13 cellular contexts compared by ENCODE assay signal in genomic region chr19:38253788-38254187, GRCh38. TPM values are rescaled to one million over a fixed set of nuclear protein-coding genes. Genes with fewer than 3 reads are reported as not detected.
DNase-seq lines count a peak whose midpoint lies in the region; ATAC-seq and TF ChIP-seq lines count a peak whose summit lies in the region.
"Had no signal": no experiment of that assay in that cellular context is flagged by ENCODE, and none has a peak within 500 bp of the region (broad histone marks: within the 10 kb centered on the region; RNA-seq: fewer than 3 reads in every experiment).

No MANE protein-coding gene starts in this region.

- H3K4me1 Mint-ChIP-seq in dendritic cell treated with granulocyte-macrophage colony-stimulating factor and Interleukin-4, amounts not matched to agents 40 ng/mL and 50 ng/mL, for 4 days (ENCODE audit: low read depth) = peaks cover 67% of the 10 kb centered on the region
- peaks cover 46 to 61% (median 53%) of the 10 kb centered on the region in 3 donors for H3K4me1 Mint-ChIP-seq in naive B cell
- H3K4me1 Mint-ChIP-seq: stimulated activated effector memory CD8-positive, alpha-beta T cell treated with anti-CD3 and anti-CD28 coated beads, Interleukin-12 subunit alpha, Interleukin-12 subunit beta, amount 100 ng/mL, for 72 hours had no signal

- peaks cover 39% of the 10 kb centered on the region for H3K36me3 Mint-ChIP-seq in dendritic cell treated with granulocyte-macrophage colony-stimulating factor and Interleukin-4, amounts not matched to agents 40 ng/mL and 50 ng/mL, for 4 days (ENCODE audit: low read depth)
- H3K36me3 Mint-ChIP-seq in naive B cell = peaks cover 0 to 16% of the 10 kb centered on the region in 2 donors
- H3K36me3 Mint-ChIP-seq: activated naive CD4-positive, alpha-beta T cell treated with anti-CD3 and anti-CD28 coated beads, Interleukin-2, amount 10 ng/mL, durations not matched to agents 7 days and 5 days; stimulated activated effector memory CD8-positive, alpha-beta T cell treated with anti-CD3 and anti-CD28 coated beads, Interleukin-12 subunit alpha, Interleukin-12 subunit beta, amount 100 ng/mL, for 72 hours had no signal

- peak overlapping the region; percentile 1 for H3K4me3 Mint-ChIP-seq in dendritic cell treated with granulocyte-macrophage colony-stimulating factor and Interleukin-4, amounts not matched to agents 40 ng/mL and 50 ng/mL, for 4 days
- H3K4me3 Mint-ChIP-seq in naive B cell = peak overlapping the region; percentile 64 to 90 (median 85)
- H3K4me3 Mint-ChIP-seq: activated naive CD4-positive, alpha-beta T cell treated with anti-CD3 and anti-CD28 coated beads, Interleukin-2, amount 10 ng/mL, durations not matched to agents 7 days and 5 days; stimulated activated effector memory CD8-positive, alpha-beta T cell treated with anti-CD3 and anti-CD28 coated beads, Interleukin-12 subunit alpha, Interleukin-12 subunit beta, amount 100 ng/mL, for 72 hours; T-helper 17 cell had no signal

- H3K9ac ChIP-seq in Karpas-422 (ENCODE audit: low read length) = no peak overlapping the region

- H3K4me3 ChIP-seq in testis = peak overlapping the region; percentile 8 to 20
- no peak overlapping the region for H3K4me3 ChIP-seq in H7 (ENCODE audit: insufficient read depth, low read depth, low read length)
- no peak overlapping the region for H3K4me3 ChIP-seq in Karpas-422 (ENCODE audit: low read length)

- H3K27ac ChIP-seq in RWPE1 = peak overlapping the region; percentile 87
- H3K27ac ChIP-seq in testis = peak overlapping the region; percentile 94 to 96
- H3K27ac ChIP-seq in Karpas-422 (ENCODE audit: low read length) = no peak overlapping the region

- no peak for TF ChIP-seq POLR2A in testis (IDR thresholded peaks at IDR 0.05)

- H3K9me2 ChIP-seq in Karpas-422 (replicated peaks; ENCODE audit: insufficient read depth, low read length) = no peaks in the 10 kb centered on the region

- H2AFZ ChIP-seq in Karpas-422 (ENCODE audit: low read length) = no peak overlapping the region

- intact Hi-C loops in dendritic cell treated with granulocyte-macrophage colony-stimulating factor and Interleukin-4, amounts not matched to agents 40 ng/mL and 50 ng/mL, for 4 days (cut with micrococcal nuclease) = no loop called here
- intact Hi-C loops in testis (cut with DNase I; ENCODE audit: low total_unique reads) = no loop called here

- no peaks in the 10 kb centered on the region for H4K20me1 ChIP-seq in Karpas-422 (ENCODE audit: insufficient read depth, low read depth, low read length)

- CTCF ChIA-PET in RWPE1 (lab: Yijun Ruan, JAX) = no interaction called here

- no peaks in the 10 kb centered on the region for H3K36me3 ChIP-seq in testis (ENCODE audit: low read depth, missing control alignments)
- no peaks in the 10 kb centered on the region for H3K36me3 ChIP-seq in H7 (replicated peaks; ENCODE audit: control insufficient read depth, insufficient read depth, low read length)
- H3K36me3 ChIP-seq in Karpas-422 (ENCODE audit: insufficient read depth, low read length) = no peaks in the 10 kb centered on the region

- 51 to 78% methylated on average over 3 to 5 of the region's 5 CpGs for WGBS in testis, 2 donors

- H3K9me3 Mint-ChIP-seq in dendritic cell treated with granulocyte-macrophage colony-stimulating factor and Interleukin-4, amounts not matched to agents 40 ng/mL and 50 ng/mL, for 4 days = no peaks in the 10 kb centered on the region
- no peaks in the 10 kb centered on the region for H3K9me3 Mint-ChIP-seq in naive B cell
- H3K9me3 Mint-ChIP-seq: activated naive CD4-positive, alpha-beta T cell treated with anti-CD3 and anti-CD28 coated beads, Interleukin-2, amount 10 ng/mL, durations not matched to agents 7 days and 5 days; stimulated activated effector memory CD8-positive, alpha-beta T cell treated with anti-CD3 and anti-CD28 coated beads, Interleukin-12 subunit alpha, Interleukin-12 subunit beta, amount 100 ng/mL, for 72 hours had no signal

- DNase-seq in RWPE1 (ENCODE audit: low spot score) (no peak), naive B cell (no peak), testis (no peak), H7 (no peak), Karpas-422 (no peak), UCSD-AML1 (lab: John Stamatoyannopoulos, UW; ENCODE audit: unreplicated experiment) (no peak)
- DNase-seq: activated naive CD4-positive, alpha-beta T cell treated with anti-CD3 and anti-CD28 coated beads, Interleukin-2, amount 10 ng/mL, durations not matched to agents 7 days and 5 days; NCI-H345; stimulated activated CD4-positive, alpha-beta T cell treated with anti-CD3 and anti-CD28 coated beads, Interleukin-1b, Interleukin-23, amount 100 ng/mL, for 48 hours; T-helper 17 cell had no signal

- no peaks in the 10 kb centered on the region for H3K79me2 ChIP-seq in Karpas-422 (ENCODE audit: low read length)

- H3K27me3 Mint-ChIP-seq in dendritic cell treated with granulocyte-macrophage colony-stimulating factor and Interleukin-4, amounts not matched to agents 40 ng/mL and 50 ng/mL, for 4 days = peaks cover 66% of the 10 kb centered on the region
- no peaks in the 10 kb centered on the region for H3K27me3 Mint-ChIP-seq in naive B cell

- no peaks in the 10 kb centered on the region for H3K27me3 ChIP-seq in testis
- H3K27me3 ChIP-seq in H7 (ENCODE audit: control insufficient read depth, insufficient read depth, low read length) = peaks cover 9% of the 10 kb centered on the region
- H3K27me3 ChIP-seq in Karpas-422 (ENCODE audit: low read length) = no peaks in the 10 kb centered on the region

- peaks cover 54% of the 10 kb centered on the region for H3K4me1 ChIP-seq in testis
- peaks cover 8% of the 10 kb centered on the region for H3K4me1 ChIP-seq in Karpas-422 (ENCODE audit: low read length)

- POLR2A ChIA-PET in RWPE1 (lab: Yijun Ruan, JAX; ENCODE audit: low non-redundant PET) = no interaction called here

- TF ChIP-seq CTCF in RWPE1 (conservative IDR thresholded peaks at IDR 0.05; ENCODE audit: low read depth) = no peak
- TF ChIP-seq CTCF in testis (IDR thresholded peaks at IDR 0.05) = no peak

- no peak overlapping the region for H3K27ac Mint-ChIP-seq in dendritic cell treated with granulocyte-macrophage colony-stimulating factor and Interleukin-4, amounts not matched to agents 40 ng/mL and 50 ng/mL, for 4 days
- H3K27ac Mint-ChIP-seq in naive B cell = peak overlapping the region in 5 of 6 donors; percentile 3 to 94 (median 73)
- H3K27ac Mint-ChIP-seq: activated naive CD4-positive, alpha-beta T cell treated with anti-CD3 and anti-CD28 coated beads, Interleukin-2, amount 10 ng/mL, durations not matched to agents 7 days and 5 days; stimulated activated effector memory CD8-positive, alpha-beta T cell treated with anti-CD3 and anti-CD28 coated beads, Interleukin-12 subunit alpha, Interleukin-12 subunit beta, amount 100 ng/mL, for 72 hours; T-helper 17 cell had no signal

- H3K9me3 ChIP-seq in testis (no peaks in the 10 kb centered on the region), Karpas-422 (ENCODE audit: low read length) (no peaks in the 10 kb centered on the region)

- H3K4me2 ChIP-seq in Karpas-422 (ENCODE audit: low read depth, low read length, poor library complexity, severe bottlenecking) = no peak overlapping the region

- ATAC-seq in naive B cell (ENCODE audit: low read depth in 2 of 2) = no peak
- ATAC-seq: stimulated activated effector memory CD8-positive, alpha-beta T cell treated with anti-CD3 and anti-CD28 coated beads, Interleukin-12 subunit alpha, Interleukin-12 subunit beta, amount 100 ng/mL, for 72 hours; T-helper 17 cell had no signal

RNA-seq across cellular contexts. Expression of gene PPP1R14A, which starts 2.4 kb away (rescaled TPM):
- polyA plus RNA-seq in naive B cell (ENCODE audit: low read depth in 6 of 6) = 10 to 100 TPM; 25.4 to 88.1 (median 58.8) TPM
- total RNA-seq in testis = 100 to 1,000 TPM; 187 to 268 TPM
- 97.1 TPM for polyA plus RNA-seq in testis (ENCODE audit: insufficient read depth, low read depth, low replicate concordance)
- 3.5 and 3.7 TPM in 2 replicates for total RNA-seq in H7 (2014; rRNA removed; shearing (Covaris generic))
- total RNA-seq in Karpas-422 (2014; rRNA removed; shearing (Covaris generic); ENCODE audit: low replicate concordance) = not detected in 2 replicates
- total RNA-seq: OCI-LY7 had no signal

RNA-seq across cellular contexts. Expression of gene SPINT2, which starts 10.6 kb away (rescaled TPM):
- 100 to 1,000 TPM; 163 to 235 (median 190) TPM for polyA plus RNA-seq in naive B cell (ENCODE audit: low read depth in 6 of 6)
- 100 to 1,000 TPM; 372 to 389 TPM for total RNA-seq in testis
- 480 TPM for polyA plus RNA-seq in testis (ENCODE audit: insufficient read depth, low read depth, low replicate concordance)
- 143 and 153 TPM in 2 replicates for total RNA-seq in H7 (2014; rRNA removed; shearing (Covaris generic))
- total RNA-seq in Karpas-422 (2014; rRNA removed; shearing (Covaris generic); ENCODE audit: low replicate concordance) = 0.22 and 1.7 TPM in 2 replicates

RNA-seq across cellular contexts. Expression of gene DPF1, which starts 29.8 kb away (rescaled TPM):
- polyA plus RNA-seq in naive B cell (ENCODE audit: low read depth in 6 of 6) (under 1 TPM in 2 of 6 donors, not detected in 4; 0.20 to 0.41 TPM), testis (ENCODE audit: insufficient read depth, low read depth, low replicate concordance) (3.6 TPM)
- 1 to 10 TPM; 4.7 to 6.4 TPM for total RNA-seq in testis
- total RNA-seq in H7 (2014; rRNA removed; shearing (Covaris generic)) = 3.0 and 5.5 TPM in 2 replicates
- total RNA-seq in Karpas-422 (2014; rRNA removed; shearing (Covaris generic); ENCODE audit: low replicate concordance) = 2.5 and 3.2 TPM in 2 replicates
- total RNA-seq: T-helper 17 cell had no signal

RNA-seq across cellular contexts. Expression of gene C19orf33, which starts 50.3 kb away (rescaled TPM):
- polyA plus RNA-seq in naive B cell (ENCODE audit: low read depth in 6 of 6) = 1 to 10 TPM in 3 of 6 donors, not detected in 3; 1.1 to 3.9 (median 1.2) TPM
- 1 to 10 TPM; 1.1 to 1.7 TPM for total RNA-seq in testis
- polyA plus RNA-seq in testis (ENCODE audit: insufficient read depth, low read depth, low replicate concordance) = 7.9 TPM
- 5.1 and 11.1 TPM in 2 replicates for total RNA-seq in H7 (2014; rRNA removed; shearing (Covaris generic))
- not detected in 2 replicates for total RNA-seq in Karpas-422 (2014; rRNA removed; shearing (Covaris generic); ENCODE audit: low replicate concordance)
- total RNA-seq: OCI-LY7 had no signal

Comparison
In these comparisons a context has a peak if more than half of its experiments do, and no peak if none do; other contexts are left out.
1. H3K4me3 ChIP-seq: peak in testis (2 of 2); none in H7 (single experiment) and Karpas-422 (single experiment).
2. RNA of gene PPP1R14A, which starts 2.4 kb away (total RNA-seq): 187 to 268 TPM in testis; 3.5 to 3.7 TPM in H7 and not detected in Karpas-422; every median in the first group is over 10 times any median in the second.
3. RNA of gene SPINT2, which starts 10.6 kb away (total RNA-seq): 372 to 389 TPM in testis and 143 to 153 TPM in H7; 0.22 to 1.7 TPM in Karpas-422; every median in the first group is over 10 times any median in the second.